In the genomic region with DNA sequence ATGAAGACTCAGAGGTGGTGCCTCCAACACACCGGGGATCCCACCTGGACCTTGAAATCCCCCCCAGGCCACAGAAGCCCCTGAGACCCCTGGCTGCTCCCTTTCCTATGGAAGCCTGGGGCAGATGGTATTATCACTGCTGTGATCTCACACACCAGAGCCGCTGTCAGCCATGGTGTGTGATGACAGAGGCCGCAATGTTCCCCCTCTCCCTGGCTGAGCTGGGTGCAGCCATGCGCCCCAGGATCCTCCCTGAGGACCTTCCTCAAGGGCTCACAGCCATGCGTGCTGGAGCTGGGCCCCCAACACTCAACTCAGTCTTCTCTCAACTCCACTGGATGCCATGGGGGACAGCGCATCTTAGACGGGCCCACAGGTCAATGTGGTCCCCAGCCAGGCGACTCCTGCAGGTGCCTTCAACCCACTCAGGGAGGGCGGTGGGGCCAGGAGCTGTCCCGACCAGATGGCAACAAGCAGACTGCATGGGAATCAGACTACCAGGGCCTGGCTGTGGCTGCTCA, we compare ENCODE assay signal across 1 cellular context.
TF ChIP-seq lines count a peak whose summit lies in the region.

No MANE protein-coding gene starts in this region.

TF ChIP-seq in H1, 55 proteins besides CTCF, POLR2A, EP300 and RAD21:
- TF ChIP-seq GTF2F1 (IDR thresholded peaks at IDR 0.05; ENCODE audit: borderline replicate concordance, low read depth, low read length) (no peak), CTBP2 (IDR thresholded peaks at IDR 0.05; ENCODE audit: borderline replicate concordance, insufficient read depth, insufficient read length, low read length) (no peak), KDM5A (IDR thresholded peaks at IDR 0.05; ENCODE audit: low read length) (no peak), YY1 (IDR thresholded peaks at IDR 0.05; ENCODE audit: low read depth, low read length) (no peak), TAF1 (IDR thresholded peaks at IDR 0.05; ENCODE audit: low read depth, low read length) (no peak), CBX8 (IDR thresholded peaks at IDR 0.05; ENCODE audit: borderline replicate concordance, low read depth, low read length) (no peak), BCL11A (IDR thresholded peaks at IDR 0.05; ENCODE audit: low read depth in 2 of 2, low read length in 2 of 2) (no peak), JUND (IDR thresholded peaks at IDR 0.05; ENCODE audit: low read length) (no peak), SRF (IDR thresholded peaks at IDR 0.05; ENCODE audit: low read depth, low read length) (no peak)
- TF ChIP-seq, protein P1, sequence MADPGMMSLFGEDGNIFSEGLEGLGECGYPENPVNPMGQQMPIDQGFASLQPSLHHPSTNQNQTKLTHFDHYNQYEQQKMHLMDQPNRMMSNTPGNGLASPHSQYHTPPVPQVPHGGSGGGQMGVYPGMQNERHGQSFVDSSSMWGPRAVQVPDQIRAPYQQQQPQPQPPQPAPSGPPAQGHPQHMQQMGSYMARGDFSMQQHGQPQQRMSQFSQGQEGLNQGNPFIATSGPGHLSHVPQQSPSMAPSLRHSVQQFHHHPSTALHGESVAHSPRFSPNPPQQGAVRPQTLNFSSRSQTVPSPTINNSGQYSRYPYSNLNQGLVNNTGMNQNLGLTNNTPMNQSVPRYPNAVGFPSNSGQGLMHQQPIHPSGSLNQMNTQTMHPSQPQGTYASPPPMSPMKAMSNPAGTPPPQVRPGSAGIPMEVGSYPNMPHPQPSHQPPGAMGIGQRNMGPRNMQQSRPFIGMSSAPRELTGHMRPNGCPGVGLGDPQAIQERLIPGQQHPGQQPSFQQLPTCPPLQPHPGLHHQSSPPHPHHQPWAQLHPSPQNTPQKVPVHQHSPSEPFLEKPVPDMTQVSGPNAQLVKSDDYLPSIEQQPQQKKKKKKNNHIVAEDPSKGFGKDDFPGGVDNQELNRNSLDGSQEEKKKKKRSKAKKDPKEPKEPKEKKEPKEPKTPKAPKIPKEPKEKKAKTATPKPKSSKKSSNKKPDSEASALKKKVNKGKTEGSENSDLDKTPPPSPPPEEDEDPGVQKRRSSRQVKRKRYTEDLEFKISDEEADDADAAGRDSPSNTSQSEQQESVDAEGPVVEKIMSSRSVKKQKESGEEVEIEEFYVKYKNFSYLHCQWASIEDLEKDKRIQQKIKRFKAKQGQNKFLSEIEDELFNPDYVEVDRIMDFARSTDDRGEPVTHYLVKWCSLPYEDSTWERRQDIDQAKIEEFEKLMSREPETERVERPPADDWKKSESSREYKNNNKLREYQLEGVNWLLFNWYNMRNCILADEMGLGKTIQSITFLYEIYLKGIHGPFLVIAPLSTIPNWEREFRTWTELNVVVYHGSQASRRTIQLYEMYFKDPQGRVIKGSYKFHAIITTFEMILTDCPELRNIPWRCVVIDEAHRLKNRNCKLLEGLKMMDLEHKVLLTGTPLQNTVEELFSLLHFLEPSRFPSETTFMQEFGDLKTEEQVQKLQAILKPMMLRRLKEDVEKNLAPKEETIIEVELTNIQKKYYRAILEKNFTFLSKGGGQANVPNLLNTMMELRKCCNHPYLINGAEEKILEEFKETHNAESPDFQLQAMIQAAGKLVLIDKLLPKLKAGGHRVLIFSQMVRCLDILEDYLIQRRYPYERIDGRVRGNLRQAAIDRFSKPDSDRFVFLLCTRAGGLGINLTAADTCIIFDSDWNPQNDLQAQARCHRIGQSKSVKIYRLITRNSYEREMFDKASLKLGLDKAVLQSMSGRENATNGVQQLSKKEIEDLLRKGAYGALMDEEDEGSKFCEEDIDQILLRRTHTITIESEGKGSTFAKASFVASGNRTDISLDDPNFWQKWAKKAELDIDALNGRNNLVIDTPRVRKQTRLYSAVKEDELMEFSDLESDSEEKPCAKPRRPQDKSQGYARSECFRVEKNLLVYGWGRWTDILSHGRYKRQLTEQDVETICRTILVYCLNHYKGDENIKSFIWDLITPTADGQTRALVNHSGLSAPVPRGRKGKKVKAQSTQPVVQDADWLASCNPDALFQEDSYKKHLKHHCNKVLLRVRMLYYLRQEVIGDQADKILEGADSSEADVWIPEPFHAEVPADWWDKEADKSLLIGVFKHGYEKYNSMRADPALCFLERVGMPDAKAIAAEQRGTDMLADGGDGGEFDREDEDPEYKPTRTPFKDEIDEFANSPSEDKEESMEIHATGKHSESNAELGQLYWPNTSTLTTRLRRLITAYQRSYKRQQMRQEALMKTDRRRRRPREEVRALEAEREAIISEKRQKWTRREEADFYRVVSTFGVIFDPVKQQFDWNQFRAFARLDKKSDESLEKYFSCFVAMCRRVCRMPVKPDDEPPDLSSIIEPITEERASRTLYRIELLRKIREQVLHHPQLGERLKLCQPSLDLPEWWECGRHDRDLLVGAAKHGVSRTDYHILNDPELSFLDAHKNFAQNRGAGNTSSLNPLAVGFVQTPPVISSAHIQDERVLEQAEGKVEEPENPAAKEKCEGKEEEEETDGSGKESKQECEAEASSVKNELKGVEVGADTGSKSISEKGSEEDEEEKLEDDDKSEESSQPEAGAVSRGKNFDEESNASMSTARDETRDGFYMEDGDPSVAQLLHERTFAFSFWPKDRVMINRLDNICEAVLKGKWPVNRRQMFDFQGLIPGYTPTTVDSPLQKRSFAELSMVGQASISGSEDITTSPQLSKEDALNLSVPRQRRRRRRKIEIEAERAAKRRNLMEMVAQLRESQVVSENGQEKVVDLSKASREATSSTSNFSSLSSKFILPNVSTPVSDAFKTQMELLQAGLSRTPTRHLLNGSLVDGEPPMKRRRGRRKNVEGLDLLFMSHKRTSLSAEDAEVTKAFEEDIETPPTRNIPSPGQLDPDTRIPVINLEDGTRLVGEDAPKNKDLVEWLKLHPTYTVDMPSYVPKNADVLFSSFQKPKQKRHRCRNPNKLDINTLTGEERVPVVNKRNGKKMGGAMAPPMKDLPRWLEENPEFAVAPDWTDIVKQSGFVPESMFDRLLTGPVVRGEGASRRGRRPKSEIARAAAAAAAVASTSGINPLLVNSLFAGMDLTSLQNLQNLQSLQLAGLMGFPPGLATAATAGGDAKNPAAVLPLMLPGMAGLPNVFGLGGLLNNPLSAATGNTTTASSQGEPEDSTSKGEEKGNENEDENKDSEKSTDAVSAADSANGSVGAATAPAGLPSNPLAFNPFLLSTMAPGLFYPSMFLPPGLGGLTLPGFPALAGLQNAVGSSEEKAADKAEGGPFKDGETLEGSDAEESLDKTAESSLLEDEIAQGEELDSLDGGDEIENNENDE (IDR thresholded peaks at IDR 0.05; ENCODE audit: insufficient replicate concordance, low read length) = no peak
TF ChIP-seq in H1: peak in this region for 0.
